Comparison of ENCODE assay signal across 8 cellular contexts in the genomic region with DNA sequence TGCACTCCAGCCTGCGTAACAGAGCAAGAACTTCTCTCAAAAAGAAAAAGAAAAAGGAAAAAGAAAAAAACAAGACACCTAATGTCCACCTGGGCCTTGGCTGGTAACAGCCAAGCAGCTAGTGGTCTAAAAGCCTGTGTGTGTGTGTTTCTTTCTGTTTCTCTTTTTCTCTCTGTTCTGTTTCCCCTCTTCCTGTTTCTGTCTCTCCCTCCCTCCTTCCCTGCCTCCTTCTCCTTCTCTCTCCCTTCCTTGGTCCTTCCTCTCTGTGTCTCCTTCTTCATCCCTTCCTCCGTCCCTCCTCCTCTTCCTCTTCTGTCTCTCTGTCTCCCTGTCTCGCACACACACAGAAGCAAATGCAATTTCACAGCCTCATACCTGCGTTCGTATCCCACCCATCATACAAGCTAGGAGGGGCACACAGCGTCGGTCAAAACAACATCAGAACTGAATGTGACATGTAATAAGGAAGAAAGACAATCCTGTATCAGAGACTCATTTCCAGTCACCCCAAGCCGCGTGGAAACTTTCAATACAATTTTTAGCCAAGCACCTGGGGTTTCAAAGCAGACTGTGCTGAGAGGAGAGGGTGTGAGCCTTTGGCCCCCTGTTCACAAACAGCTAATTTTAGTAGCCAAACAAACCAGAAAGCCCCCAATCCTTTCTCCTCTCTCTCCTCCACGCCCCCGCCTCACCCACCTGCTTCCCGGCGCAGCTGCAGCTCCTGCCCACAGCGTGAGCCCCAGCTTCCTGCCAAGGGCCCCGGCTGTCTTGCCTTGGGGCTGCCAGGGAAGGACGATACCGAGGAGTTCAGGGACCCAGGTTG. TPM values are rescaled to one million over a fixed set of nuclear protein-coding genes. Genes with fewer than 3 reads are reported as not detected.
DNase-seq lines count a peak whose midpoint lies in the region; ATAC-seq lines count a peak whose summit lies in the region.

No MANE protein-coding gene starts in this region.

- H3K4me1 ChIP-seq in effector memory CD4-positive, alpha-beta T cell (ENCODE audit: control insufficient read depth, insufficient read depth, low read length, poor library complexity, severe bottlenecking): peaks cover 8% of the 10 kb centered on the region
- no peaks in the 10 kb centered on the region for H3K4me1 ChIP-seq in mesendoderm (ENCODE audit: control insufficient read depth, low read depth, low read length)
- H3K4me1 ChIP-seq in aorta (ENCODE audit: control insufficient read depth in 1 of 2, insufficient read depth in 2 of 2, low read length in 2 of 2): peaks cover 0 to 3% of the 10 kb centered on the region in 2 donors

- H3K18ac ChIP-seq in mesendoderm (ENCODE audit: low read length): no peak overlapping the region

- H3K4ac ChIP-seq in mesendoderm (ENCODE audit: low read depth, low read length): no peak overlapping the region

- no peak overlapping the region for H4K8ac ChIP-seq in mesendoderm (ENCODE audit: low read depth, low read length)

- no peak overlapping the region for H4K5ac ChIP-seq in mesendoderm (ENCODE audit: low read length)

- no peak overlapping the region for H2BK120ac ChIP-seq in mesendoderm (ENCODE audit: low read depth, low read length)

- H3K23ac ChIP-seq in mesendoderm (ENCODE audit: low read length): no peak overlapping the region

- H3K36me3 ChIP-seq in effector memory CD4-positive, alpha-beta T cell (ENCODE audit: control insufficient read depth, insufficient read depth, low read length): no peaks in the 10 kb centered on the region
- no peaks in the 10 kb centered on the region for H3K36me3 ChIP-seq in mesendoderm (ENCODE audit: control insufficient read depth, insufficient read depth, low read length)
- no peaks in the 10 kb centered on the region for H3K36me3 ChIP-seq in aorta (ENCODE audit: control insufficient read depth in 1 of 2, insufficient read depth in 2 of 2, low read length in 1 of 2)

- peak; percentile 12 for DNase-seq in T follicular helper cell (ENCODE audit: low read depth)
- no peak for DNase-seq in effector memory CD4-positive, alpha-beta T cell
- DNase-seq in mesendoderm: no peak
- DNase-seq in NCI-H1694 (lab: John Stamatoyannopoulos, UW): no peak
- no peak for DNase-seq in NCI-H446 treated with DMSO at 0.1 percent for 48 hours (lab: John Stamatoyannopoulos, UW)
- DNase-seq in aorta: no peak

- H3K56ac ChIP-seq in mesendoderm (ENCODE audit: low read length): no peak overlapping the region

- no peaks in the 10 kb centered on the region for H3K9me3 ChIP-seq in effector memory CD4-positive, alpha-beta T cell (ENCODE audit: control insufficient read depth, low read length)
- no peaks in the 10 kb centered on the region for H3K9me3 ChIP-seq in aorta (ENCODE audit: control insufficient read depth, low read length)

- no peak overlapping the region for H3K27ac ChIP-seq in effector memory CD4-positive, alpha-beta T cell (ENCODE audit: insufficient read depth, low read length, poor library complexity, severe bottlenecking)
- H3K27ac ChIP-seq in mesendoderm (ENCODE audit: low read depth, low read length): no peak overlapping the region
- no peak overlapping the region for H3K27ac ChIP-seq in aorta (ENCODE audit: low read depth in 1 of 2, low read length in 2 of 2)

- H3K4me2 ChIP-seq in mesendoderm (ENCODE audit: low read length): no peak overlapping the region

- intact Hi-C loops in aorta (cut with DNase I): no loop called here

- no peak overlapping the region for H2AK5ac ChIP-seq in mesendoderm (ENCODE audit: low read length)

- H2BK5ac ChIP-seq in mesendoderm (ENCODE audit: low read length): no peak overlapping the region

- H3K79me2 ChIP-seq in mesendoderm (ENCODE audit: control insufficient read depth, insufficient read depth, low read length): no peaks in the 10 kb centered on the region

- no CpG with 5 or more reads among the region's 17 CpGs for WGBS in mesendoderm (ENCODE audit: extremely low coverage, insufficient coverage, low lambda C conversion rate)
- 82 to 83% methylated on average over 17 of the region's 17 CpGs for WGBS in aorta, 2 donors

- H3K9ac ChIP-seq in mesendoderm (ENCODE audit: low read length): no peak overlapping the region

- peak overlapping the region; percentile 50 for H3K4me3 ChIP-seq in effector memory CD4-positive, alpha-beta T cell (ENCODE audit: insufficient read depth, low read depth, low read length, poor library complexity, severe bottlenecking)
- H3K4me3 ChIP-seq in mesendoderm (ENCODE audit: low read length) (no peak overlapping the region), aorta (ENCODE audit: low read length in 2 of 2) (no peak overlapping the region)

- ATAC-seq in GM18909 (IDR thresholded peaks at IDR 0.05; ENCODE audit: poor library complexity, unreplicated experiment) (peak; percentile 72), HG02870 (IDR thresholded peaks at IDR 0.05; ENCODE audit: unreplicated experiment) (peak; percentile 63), aorta (ENCODE audit: low FRiP score) (no peak)

- no peaks in the 10 kb centered on the region for H3K27me3 ChIP-seq in effector memory CD4-positive, alpha-beta T cell (replicated peaks; ENCODE audit: control insufficient read depth, insufficient read depth, low read length, poor library complexity, severe bottlenecking)
- H3K27me3 ChIP-seq in mesendoderm (ENCODE audit: insufficient read depth, low read length, poor library complexity) (no peaks in the 10 kb centered on the region), aorta (ENCODE audit: control insufficient read depth in 1 of 2, insufficient read depth in 2 of 2, low read length in 1 of 2) (no peaks in the 10 kb centered on the region)

- H3K79me1 ChIP-seq in mesendoderm (ENCODE audit: low read length): no peaks in the 10 kb centered on the region

- H2BK15ac ChIP-seq in mesendoderm (replicated peaks; ENCODE audit: low read depth): no peak overlapping the region

RNA-seq across cellular contexts. Expression of gene GNA12, which starts 50.2 kb away (rescaled TPM):
- 46.1 TPM for polyA plus RNA-seq in mesendoderm (2013, experiment 1 of 2)
- polyA plus RNA-seq in mesendoderm (2013, experiment 2 of 2): 47.4 TPM
- 10 to 100 TPM; 53.0 to 56.6 TPM for total RNA-seq in aorta
- 10 to 100 TPM; 21.4 to 31.6 TPM for polyA plus RNA-seq in aorta
